In genomic region chr20:63890616-63891015, GRCh38 we compare ENCODE assay signal across 32 cellular contexts. TPM values are rescaled to one million over a fixed set of nuclear protein-coding genes. Genes with fewer than 3 reads are reported as not detected.
DNase-seq lines count a peak whose midpoint lies in the region; ATAC-seq and TF ChIP-seq lines count a peak whose summit lies in the region.
"Had no signal": no experiment of that assay in that cellular context is flagged by ENCODE, and none has a peak within 500 bp of the region (broad histone marks: within the 10 kb centered on the region; RNA-seq: fewer than 3 reads in every experiment).

No MANE protein-coding gene starts in this region.

- no peak overlapping the region for H3K4me3 Mint-ChIP-seq in activated naive CD8-positive, alpha-beta T cell treated with anti-CD3 and anti-CD28 coated beads for 36 hours
- H3K4me3 Mint-ChIP-seq: activated B cell treated with CpG ODN at 0.5 μM for 24 hours had no signal

- H3K27me3 Mint-ChIP-seq in activated naive CD8-positive, alpha-beta T cell treated with anti-CD3 and anti-CD28 coated beads for 36 hours, result no peaks in the 10 kb centered on the region
- H3K27me3 Mint-ChIP-seq: activated B cell treated with CpG ODN at 0.5 μM for 24 hours; CD8-positive, alpha-beta memory T cell had no signal

- no peaks in the 10 kb centered on the region for H3K9me3 Mint-ChIP-seq in activated naive CD8-positive, alpha-beta T cell treated with anti-CD3 and anti-CD28 coated beads for 36 hours
- H3K9me3 Mint-ChIP-seq: activated B cell treated with CpG ODN at 0.5 μM for 24 hours; CD8-positive, alpha-beta memory T cell had no signal

- DNase-seq in RWPE1 (ENCODE audit: low spot score), result no peak
- no peak for DNase-seq in left lung
- no peak for DNase-seq in activated naive CD8-positive, alpha-beta T cell treated with anti-CD3 and anti-CD28 coated beads for 36 hours
- no peak for DNase-seq in superior temporal gyrus (ENCODE audit: extremely low spot score)
- DNase-seq in NCI-H510A treated with DMSO at 0.1 percent for 48 hours (lab: John Stamatoyannopoulos, UW), result no peak
- DNase-seq: activated B cell treated with CpG ODN at 0.5 μM for 24 hours; activated gamma-delta T cell treated with Interleukin-2 at 50 U/mL for 16 hours; activated T-cell treated with anti-CD3 and anti-CD28 coated beads, Interleukin-2, amount 50 U/mL, for 48 hours; CD8-positive, alpha-beta memory T cell; colonic mucosa; DMS 273 treated with DMSO at 0.1 percent for 48 hours; effector memory CD4-positive, alpha-beta T cell; glutamatergic neuron; NCI-H1092; NCI-H1694; NCI-H446 treated with DMSO at 0.1 percent for 48 hours; NCI-H82; posterior cingulate gyrus; stimulated activated CD4-positive, alpha-beta T cell treated with anti-CD3 and anti-CD28 coated beads, Interleukin-1b, Interleukin-23, amount 100 ng/mL, for 48 hours; stimulated activated naive CD4-positive, alpha-beta T cell treated with Interleukin-2 at 50 U/mL for 16 hours; T-helper 1 cell had no signal

- ATAC-seq in left lung, result peak; percentile 29
- ATAC-seq: left lobe of liver had no signal

- peaks cover 58 to 91% (median 87%) of the 10 kb centered on the region in 11 experiments for H4K20me1 ChIP-seq in BLaER1 treated with 17β-estradiol and CSF1 and Interleukin-3, amounts not matched to agents 10 nM and 100 nM

- intact Hi-C loops in left lung (cut with DNase I), result no loop called here

- TF ChIP-seq CTCF in RWPE1 (conservative IDR thresholded peaks at IDR 0.05; ENCODE audit: low read depth) (no peak), left lung (IDR thresholded peaks at IDR 0.05) (no peak)

- no peaks in the 10 kb centered on the region for H3K9me3 ChIP-seq in BLaER1 treated with 17β-estradiol and CSF1 and Interleukin-3, amounts not matched to agents 10 nM and 100 nM (replicated peaks in 1 of 11)
- H3K9me3 ChIP-seq in left lung, result no peaks in the 10 kb centered on the region
- H3K9me3 ChIP-seq: ascending aorta, colonic mucosa, right atrium auricular region, thoracic aorta had no signal

- H3K4me3 ChIP-seq in BLaER1 treated with 17β-estradiol and CSF1 and Interleukin-3, amounts not matched to agents 10 nM and 100 nM, result no peak overlapping the region
- H3K4me3 ChIP-seq in left lung, result no peak overlapping the region
- H3K4me3 ChIP-seq: ascending aorta, colonic mucosa, right atrium auricular region, SK-N-MC, thoracic aorta had no signal

- H3K27ac Mint-ChIP-seq in activated naive CD8-positive, alpha-beta T cell treated with anti-CD3 and anti-CD28 coated beads for 36 hours, result no peak overlapping the region
- H3K27ac Mint-ChIP-seq: activated B cell treated with CpG ODN at 0.5 μM for 24 hours had no signal

- H3K4me1 Mint-ChIP-seq in activated naive CD8-positive, alpha-beta T cell treated with anti-CD3 and anti-CD28 coated beads for 36 hours, result peaks cover 4% of the 10 kb centered on the region

- CTCF ChIA-PET in RWPE1 (lab: Yijun Ruan, JAX), result interaction anchor here (0.8 to 1.3 kb wide), 2 partner anchors 9 to 353 kb away, joined by 3 read pairs; partner anchors contain the start of gene PTK6

- H3K4me2 ChIP-seq in BLaER1 treated with 17β-estradiol and CSF1 and Interleukin-3, amounts not matched to agents 10 nM and 100 nM, result peak overlapping the region in 4 of 11 experiments; percentile 7 to 62 (median 56); a peak in 8 of 22 replicates

- peak overlapping the region in 5 of 11 experiments; percentile 15 to 43 (median 32); a peak in 6 of 22 replicates for H3K27ac ChIP-seq in BLaER1 treated with 17β-estradiol and CSF1 and Interleukin-3, amounts not matched to agents 10 nM and 100 nM
- peak overlapping the region; percentile 42 for H3K27ac ChIP-seq in RWPE1
- H3K27ac ChIP-seq in left lung, result peak overlapping the region; percentile 3 to 57
- H3K27ac ChIP-seq: ascending aorta, colonic mucosa, right atrium auricular region, SK-N-MC, thoracic aorta had no signal

- POLR2A ChIA-PET in RWPE1 (lab: Yijun Ruan, JAX; ENCODE audit: low non-redundant PET), result no interaction called here

- peaks cover 67 to 79% (median 69%) of the 10 kb centered on the region in 11 experiments for H3K36me3 ChIP-seq in BLaER1 treated with 17β-estradiol and CSF1 and Interleukin-3, amounts not matched to agents 10 nM and 100 nM
- H3K36me3 ChIP-seq in left lung, result peaks cover 0 to 73% of the 10 kb centered on the region in 2 donors

- H3K27me3 ChIP-seq in BLaER1 treated with 17β-estradiol and CSF1 and Interleukin-3, amounts not matched to agents 10 nM and 100 nM, result no peaks in the 10 kb centered on the region
- no peaks in the 10 kb centered on the region for H3K27me3 ChIP-seq in left lung
- H3K27me3 ChIP-seq: ascending aorta, colonic mucosa, right atrium auricular region had no signal

- peak overlapping the region in 6 of 11 experiments; percentile 1 to 62 (median 52); a peak in 9 of 22 replicates for H3K9ac ChIP-seq in BLaER1 treated with 17β-estradiol and CSF1 and Interleukin-3, amounts not matched to agents 10 nM and 100 nM

- peaks cover 31 to 86% (median 52%) of the 10 kb centered on the region in 10 experiments for H3K4me1 ChIP-seq in BLaER1 treated with 17β-estradiol and CSF1 and Interleukin-3, amounts not matched to agents 10 nM and 100 nM
- peaks cover 4 to 41% of the 10 kb centered on the region in 2 donors for H3K4me1 ChIP-seq in left lung
- H3K4me1 ChIP-seq: colonic mucosa had no signal

- peaks cover 6% of the 10 kb centered on the region for H3K36me3 Mint-ChIP-seq in activated naive CD8-positive, alpha-beta T cell treated with anti-CD3 and anti-CD28 coated beads for 36 hours

RNA-seq across cellular contexts. Expression of gene DNAJC5, which starts 4.3 kb away (rescaled TPM):
- total RNA-seq in left lung, result 10 to 100 TPM; 39.9 to 59.5 TPM
- total RNA-seq in activated naive CD8-positive, alpha-beta T cell treated with anti-CD3 and anti-CD28 coated beads for 36 hours, result 10 to 100 TPM; 32.1 to 32.9 TPM

RNA-seq across cellular contexts. Expression of gene TPD52L2, which starts 25.5 kb away (rescaled TPM):
- total RNA-seq in left lung, result 100 to 1,000 TPM; 105 to 116 TPM
- total RNA-seq in activated naive CD8-positive, alpha-beta T cell treated with anti-CD3 and anti-CD28 coated beads for 36 hours, result 10 to 100 TPM; 58.6 to 58.9 TPM

RNA-seq across cellular contexts. Expression of gene ABHD16B, which starts 29.3 kb away (rescaled TPM):
- total RNA-seq in left lung, result under 1 TPM in 1 of 2 donors, not detected in 1; 0.18 TPM
- not detected for total RNA-seq in activated naive CD8-positive, alpha-beta T cell treated with anti-CD3 and anti-CD28 coated beads for 36 hours
- total RNA-seq: activated B cell treated with CpG ODN at 0.5 μM for 24 hours; ascending aorta; CD8-positive, alpha-beta memory T cell; colonic mucosa; epithelial cell of proximal tubule; H7; HT1080; left lobe of liver; M059J; mesenteric fat pad; right atrium auricular region; thoracic aorta had no signal

RNA-seq across cellular contexts. Expression of gene ZBTB46, which starts 59.6 kb away (rescaled TPM):
- total RNA-seq in left lung, result 10 to 100 TPM in 1 of 2 donors, 1 to 10 TPM in 1; 9.2 to 11.3 TPM
- under 1 TPM in 1 of 2 experiments, not detected in 1; 0.04 TPM for total RNA-seq in activated naive CD8-positive, alpha-beta T cell treated with anti-CD3 and anti-CD28 coated beads for 36 hours
